Comparison of ENCODE assay signal across 8 cellular contexts in the genomic region with DNA sequence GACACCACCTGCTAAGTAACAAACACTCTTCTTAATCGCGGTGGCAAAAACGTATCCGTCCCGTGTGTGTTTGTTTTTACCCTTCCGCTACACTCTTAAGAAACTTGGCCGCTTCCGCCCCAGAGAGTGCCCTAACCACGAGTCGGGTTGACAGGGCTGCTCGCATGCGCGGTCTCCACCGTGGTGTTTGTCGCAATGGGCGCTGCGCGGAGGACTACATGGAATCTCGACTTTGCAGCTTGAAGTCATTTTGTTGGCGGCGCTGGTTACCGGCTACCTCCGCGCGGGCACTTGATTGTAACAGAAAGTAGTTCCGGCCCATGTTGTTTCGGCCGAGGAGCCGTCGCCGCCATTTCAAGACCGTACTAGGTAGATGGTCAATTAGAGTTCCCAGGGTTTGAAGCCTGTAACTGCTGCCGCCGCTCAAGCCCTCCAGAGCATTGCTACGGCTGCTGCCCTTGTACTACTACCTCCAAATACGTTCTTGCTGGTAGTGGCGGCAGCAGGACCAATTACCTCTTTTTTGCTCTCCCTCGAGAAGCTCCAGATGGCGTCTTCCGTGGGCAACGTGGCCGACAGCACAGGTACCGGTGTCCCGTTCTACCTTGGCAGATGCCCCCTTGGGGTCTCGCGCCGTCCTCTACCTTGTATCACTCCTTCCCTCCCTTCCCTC. TPM values are rescaled to one million over a fixed set of nuclear protein-coding genes. Genes with fewer than 3 reads are reported as not detected.
A peak's percentile ranks its signal among the peaks of the same experiment; 100 is the strongest.
DNase-seq lines count a peak whose midpoint lies in the region; ATAC-seq and TF ChIP-seq lines count a peak whose summit lies in the region.

A gene (plus strand): TSS at position 352 of the 673 bp plus-strand sequence. CDS start 196 bp downstream, at position 548.

- H3K4me1 ChIP-seq in PC-3 (ENCODE audit: insufficient read depth, low read length), result peaks cover 19% of the 10 kb centered on the region
- no peaks in the 10 kb centered on the region for H3K4me1 ChIP-seq in mucosa of descending colon (ENCODE audit: low read depth)

- peaks cover 39% of the 10 kb centered on the region for H4K20me1 ChIP-seq in PC-3 (ENCODE audit: low read length)

- peak within 1 kb of the TSS; percentile 93 for H3K9ac ChIP-seq in PC-3 (ENCODE audit: low read length)

- peaks cover 50% of the 10 kb centered on the region for H3K79me2 ChIP-seq in PC-3 (ENCODE audit: low read length)

- TF ChIP-seq CTCF in PC-3 (conservative IDR thresholded peaks at IDR 0.05; ENCODE audit: low read depth, low read length), result no peak
- no peak for TF ChIP-seq CTCF in epithelial cell of proximal tubule (conservative IDR thresholded peaks at IDR 0.05; ENCODE audit: low read depth, low read length)
- TF ChIP-seq CTCF in mucosa of descending colon (IDR thresholded peaks at IDR 0.05), result no peak

- intact Hi-C loops in PC-3 (cut with micrococcal nuclease), result loop anchor here (1.0 kb wide), 2 partner anchors 10 to 51 kb away; no protein-coding TSS in a partner anchor
- intact Hi-C loops in mucosa of descending colon (cut with DNase I, micrococcal nuclease), result no loop called here

- peak within 1 kb of the TSS; percentile 66 for H2AFZ ChIP-seq in PC-3 (ENCODE audit: low read length)

- no peaks in the 10 kb centered on the region for H3K9me2 ChIP-seq in PC-3 (replicated peaks; ENCODE audit: low read length)

- DNase-seq in DMS153 (lab: John Stamatoyannopoulos, UW) (peak; percentile 91), PC-3 (peak; percentile 96), activated T-cell treated with anti-CD3 and anti-CD28 coated beads for 48 hours (ENCODE audit: low read depth) (peak; percentile 86), epithelial cell of proximal tubule (ENCODE audit: low read depth) (peak; percentile 79), mucosa of descending colon (peak; percentile 94 to 97 (median 94))
- DNase-seq in Jurkat, Clone E6-1 (ENCODE audit: low read depth, low spot score), result peak; percentile 98
- DNase-seq in stimulated activated CD8-positive, alpha-beta memory T cell treated with anti-CD3 and anti-CD28 coated beads, Interleukin-4, amount 100 ng/mL, for 1 hour (ENCODE audit: low read depth in 2 of 2, low spot score in 1 of 2), result peak; percentile 77 to 87

- H3F3A ChIP-seq in PC-3 (ENCODE audit: low read length, unreplicated experiment), result no peaks in the 10 kb centered on the region

- H3K4me2 ChIP-seq in PC-3 (ENCODE audit: low read length), result peak within 1 kb of the TSS; percentile 96

- H3K9me3 ChIP-seq in PC-3 (ENCODE audit: low read length) (no peaks in the 10 kb centered on the region), mucosa of descending colon (no peaks in the 10 kb centered on the region)

- peak within 1 kb of the TSS; percentile 79 for H3K27ac ChIP-seq in PC-3 (ENCODE audit: low read length)

- BruUV-seq in PC-3 (replicated peaks; lab: Mats Ljungman, UMichigan), result no TSS peak

- POLR2A ChIA-PET in PC-3 (lab: Charles Lee; ENCODE audit: unreplicated experiment), result no interaction called here

- H3K27me3 ChIP-seq in PC-3 (ENCODE audit: low read length), result no peaks in the 10 kb centered on the region

- H3K4me3 ChIP-seq in Jurkat, Clone E6-1 (ENCODE audit: low read length), result peak within 1 kb of the TSS; percentile 95
- H3K4me3 ChIP-seq in PC-3 (ENCODE audit: low read length), result peak within 1 kb of the TSS; percentile 90
- peak within 1 kb of the TSS; percentile 86 for H3K4me3 ChIP-seq in epithelial cell of proximal tubule (ENCODE audit: low read depth, low read length)
- H3K4me3 ChIP-seq in mucosa of descending colon, result peak within 1 kb of the TSS; percentile 48

- H3K36me3 ChIP-seq in PC-3 (ENCODE audit: low read depth, low read length) (peaks cover 10% of the 10 kb centered on the region), mucosa of descending colon (ENCODE audit: low read depth) (no peaks in the 10 kb centered on the region)

- CTCF ChIA-PET in PC-3 (lab: Charles Lee), result no interaction called here

- ATAC-seq in GM21576 (IDR thresholded peaks at IDR 0.05; ENCODE audit: unreplicated experiment) (peak; percentile 66), PC-3 (peak; percentile 86), mucosa of descending colon (peak; percentile 94)

RNA-seq across cellular contexts. Expression of the gene that starts here (rescaled TPM):
- polyA plus RNA-seq in Jurkat, Clone E6-1 (2012; ENCODE audit: insufficient read depth, insufficient read length), result 60.6 TPM
- total RNA-seq in PC-3 (2014; rRNA removed) (94.2 and 99.8 TPM in 2 replicates), epithelial cell of proximal tubule (42.5 and 49.6 TPM in 2 replicates), mucosa of descending colon (100 to 1,000 TPM in 2 of 3 donors, 10 to 100 TPM in 1; 89.4 to 133 (median 120) TPM)

Comparison
In these comparisons a context has a peak if more than half of its experiments do, and no peak if none do; other contexts are left out.
1. Peak in every context shown above with its lines: DNase-seq, ATAC-seq, H3K4me3 ChIP-seq and H3K27ac ChIP-seq.